Comparison of ENCODE assay signal across 29 cellular contexts in genomic region chr1:223520200-223520599, GRCh38.
"Had no signal": no experiment of that assay in that cellular context is flagged by ENCODE, and none has a peak within 500 bp of the region (broad histone marks: within the 10 kb centered on the region; RNA-seq: fewer than 3 reads in every experiment).

No MANE protein-coding gene starts in this region.

- DNase-seq: activated effector memory CD4-positive, alpha-beta T cell treated with anti-CD3 and anti-CD28 coated beads, Interleukin-2, amount 50 U/mL, for 16 hours; activated effector memory CD4-positive, alpha-beta T cell treated with Interleukin-2 at 50 U/mL for 16 hours; activated gamma-delta T cell; activated gamma-delta T cell treated with Interleukin-2 at 50 U/mL for 16 hours; activated naive CD4-positive, alpha-beta T cell; activated naive CD4-positive, alpha-beta T cell treated with anti-CD3 and anti-CD28 coated beads for 36 hours; activated naive CD4-positive, alpha-beta T cell treated with anti-CD3 and anti-CD28 coated beads, Interleukin-2, amount 10 ng/mL, durations not matched to agents 7 days and 5 days; activated naive CD4-positive, alpha-beta T cell treated with anti-CD3 and anti-CD28 coated beads, Interleukin-2, amount 50 U/mL, for 16 hours; activated naive CD4-positive, alpha-beta T cell treated with Interleukin-2 at 50 U/mL for 16 hours; activated naive CD8-positive, alpha-beta T cell treated with anti-CD3 and anti-CD28 coated beads for 36 hours; activated naive CD8-positive, alpha-beta T cell treated with anti-CD3 and anti-CD28 coated beads, Interleukin-2, amount 10 ng/mL, durations not matched to agents 7 days and 5 days; activated naive CD8-positive, alpha-beta T cell treated with anti-CD3 and anti-CD28 coated beads, Interleukin-2, amount 50 U/mL, for 24 hours; activated T-cell treated with anti-CD3 and anti-CD28 coated beads, Interleukin-2, amount 50 U/mL, for 24 hours; activated T-cell treated with anti-CD3 and anti-CD28 coated beads, Interleukin-2, amount 50 U/mL, for 4 hours; activated T-cell treated with anti-CD3 and anti-CD28 coated beads, Interleukin-2, amount 50 U/mL, for 48 hours; activated T-cell treated with anti-CD3 and anti-CD28 coated beads, Interleukin-2, amount 50 U/mL, for 72 hours; adrenal gland; amniotic stem cell; amygdala; anterior cingulate cortex; aorta; body of pancreas; brain microvascular endothelial cell; caudate nucleus; central memory CD4-positive, alpha-beta T cell; cerebellar nuclear complex had no signal

- H3K36me3 ChIP-seq: adrenal gland, ascending aorta, brain microvascular endothelial cell, breast epithelium, cardiac muscle cell had no signal

- H3K9me3 ChIP-seq: adrenal gland, ascending aorta, body of pancreas, breast epithelium had no signal

- H3K4me3 ChIP-seq: adrenal gland, ascending aorta, body of pancreas, breast epithelium, cardiac muscle cell had no signal

- H3K4me1 ChIP-seq: adrenal gland, ascending aorta, body of pancreas, breast epithelium had no signal

- H3K27me3 ChIP-seq: adrenal gland, ascending aorta, body of pancreas, brain microvascular endothelial cell, breast epithelium, cardiac muscle cell had no signal

- H3K27ac ChIP-seq: adrenal gland, ascending aorta, body of pancreas, brain microvascular endothelial cell, breast epithelium, cardiac muscle cell had no signal
